Comparison of ENCODE assay signal across 8 cellular contexts in genomic region chr1:233614173-233614742, GRCh38. TPM values are rescaled to one million over a fixed set of nuclear protein-coding genes. Genes with fewer than 3 reads are reported as not detected.
DNase-seq lines count a peak whose midpoint lies in the region; ATAC-seq, FAIRE-seq and TF ChIP-seq lines count a peak whose summit lies in the region.

No MANE protein-coding gene starts in this region.

- H3K36me3 ChIP-seq in HAP-1 (replicated peaks): no peaks in the 10 kb centered on the region
- H3K36me3 ChIP-seq in muscle layer of duodenum (ENCODE audit: control insufficient read depth in 1 of 2, insufficient read depth in 2 of 2, low read length in 2 of 2): no peaks in the 10 kb centered on the region

- peaks cover 19% of the 10 kb centered on the region for H3K4me1 ChIP-seq in HAP-1
- peaks cover 0 to 8% of the 10 kb centered on the region in 2 donors for H3K4me1 ChIP-seq in muscle layer of duodenum (ENCODE audit: control insufficient read depth in 1 of 2, insufficient read depth in 2 of 2, low read length in 2 of 2)

- FAIRE-seq in RCC 7860 (lab: Jason Lieb, UNC): no peak

- ATAC-seq in HG03135 (IDR thresholded peaks at IDR 0.05; ENCODE audit: unreplicated experiment): no peak

- DNase-seq in NCI-H345 (lab: John Stamatoyannopoulos, UW) (peak; percentile 28), NCI-H345 treated with DMSO at 0.1 percent for 48 hours (lab: John Stamatoyannopoulos, UW; ENCODE audit: unreplicated experiment) (no peak), HAP-1 (ENCODE audit: low spot score in 2 of 2) (peak in 1 of 2 experiments; percentile 52), RCC 7860 (ENCODE audit: low spot score) (peak; percentile 29), epithelial cell of proximal tubule (ENCODE audit: low read depth) (no peak), SHP77 (lab: John Stamatoyannopoulos, UW) (no peak)

- peak overlapping the region; percentile 52 for H3K4me3 ChIP-seq in HAP-1
- peak overlapping the region; percentile 65 for H3K4me3 ChIP-seq in epithelial cell of proximal tubule (ENCODE audit: low read depth, low read length)
- peak overlapping the region; percentile 64 to 73 for H3K4me3 ChIP-seq in muscle layer of duodenum (ENCODE audit: low read depth in 1 of 2, low read length in 2 of 2)

- H3K27me3 ChIP-seq in HAP-1 (ENCODE audit: low read depth) (peaks cover 2% of the 10 kb centered on the region; the same call in 1 of the 2 replicates), muscle layer of duodenum (ENCODE audit: low read depth, low read length) (peaks cover 9% of the 10 kb centered on the region)

- H3K9me3 ChIP-seq in HAP-1 (no peaks in the 10 kb centered on the region), muscle layer of duodenum (ENCODE audit: control insufficient read depth in 1 of 2, low read length in 2 of 2) (no peaks in the 10 kb centered on the region)

- in situ Hi-C loops in HAP-1 (cut with MboI; ENCODE audit: low sequenced_read_pairs): no loop called here

- TF ChIP-seq CTCF in epithelial cell of proximal tubule (conservative IDR thresholded peaks at IDR 0.05; ENCODE audit: low read depth, low read length): no peak

- peak overlapping the region; percentile 74 for H3K27ac ChIP-seq in muscle layer of duodenum (ENCODE audit: low read length)

RNA-seq across cellular contexts. Expression of gene KCNK1, which starts 0.4 kb away (rescaled TPM):
- 6.1 and 9.8 TPM in 2 replicates for total RNA-seq in epithelial cell of proximal tubule

Comparison
In these comparisons a context has a peak if more than half of its experiments do, and no peak if none do; other contexts are left out.
1. DNase-seq: peak in NCI-H345 (single experiment) and RCC 7860 (single experiment); none in NCI-H345 treated with DMSO at 0.1 percent for 48 hours (single experiment), epithelial cell of proximal tubule (single experiment) and SHP77 (0 of 2).
2. Peak in every context shown above with its lines, with median percentiles within 50 percentile points of each other: H3K4me3 ChIP-seq.